In genomic region chr7:137943132-137943551, GRCh38 we compare ENCODE assay signal across 10 cellular contexts. TPM values are rescaled to one million over a fixed set of nuclear protein-coding genes. Genes with fewer than 3 reads are reported as not detected.
DNase-seq lines count a peak whose midpoint lies in the region; ATAC-seq and TF ChIP-seq lines count a peak whose summit lies in the region.
"Had no signal": no experiment of that assay in that cellular context is flagged by ENCODE, and none has a peak within 500 bp of the region (broad histone marks: within the 10 kb centered on the region; RNA-seq: fewer than 3 reads in every experiment).

No MANE protein-coding gene starts in this region.

- H2AFZ ChIP-seq in mesenchymal stem cell (ENCODE audit: low read depth, low read length) = no peak overlapping the region

- no peak overlapping the region for H3K23ac ChIP-seq in mesenchymal stem cell (ENCODE audit: low read length in 2 of 2)

- no peak overlapping the region for H3K18ac ChIP-seq in mesenchymal stem cell (ENCODE audit: low read depth in 1 of 2, low read length in 2 of 2)

- no peak for TF ChIP-seq CTCF in dorsolateral prefrontal cortex (IDR thresholded peaks at IDR 0.05 in 54 of 56, conservative IDR thresholded peaks at IDR 0.05 in 2 of 56; ENCODE audit: low read depth in 1 of 56, partially characterized antibody in 56 of 56)
- TF ChIP-seq CTCF in thoracic aorta (IDR thresholded peaks at IDR 0.05) = no peak

- intact Hi-C loops in dorsolateral prefrontal cortex (cut with DNase I) = no loop called here
- intact Hi-C loops in activated T-helper 1 cell treated with anti-CD3 and anti-CD28 coated beads, Interleukin-12 subunit alpha, Interleukin-12 subunit beta, Interleukin-2, Interleukin-4 antibody, amounts not matched to agents 30 ng/mL and 10 ng/mL and 1 ng/mL, durations not matched to agents 14 hours and 24 hours and 36 hours (cut with micrococcal nuclease) = no loop called here

- no peak overlapping the region for H3K4me2 ChIP-seq in mesenchymal stem cell (ENCODE audit: low read length, poor library complexity, severe bottlenecking)

- H3K4me1 ChIP-seq in mesenchymal stem cell (ENCODE audit: control insufficient read depth, insufficient read depth, low read depth, low read length) (peaks cover 4% of the 10 kb centered on the region), thoracic aorta (ENCODE audit: control insufficient read depth in 1 of 2, low read depth in 2 of 2) (peaks cover 37 to 85% of the 10 kb centered on the region in 2 donors)

- CTCF ChIA-PET in activated CD8-positive, alpha-beta T cell treated with anti-CD3 and anti-CD28 coated beads, Interleukin-2, amount 10 ng/mL, durations not matched to agents 7 days and 5 days (lab: Charles Lee) = no interaction called here

- no peak overlapping the region for H3K14ac ChIP-seq in mesenchymal stem cell (ENCODE audit: low read length in 2 of 2)

- H3K4me3 ChIP-seq in dorsolateral prefrontal cortex (peak overlapping the region in 1 of 59 donors; percentile 1), mesenchymal stem cell (ENCODE audit: insufficient read depth in 1 of 2, low read depth in 1 of 2, low read length in 2 of 2) (peak overlapping the region in 1 of 2 experiments; percentile 8), thoracic aorta (no peak overlapping the region)

- H3K27ac Mint-ChIP-seq in activated T-helper 1 cell treated with anti-CD3 and anti-CD28 coated beads, Interleukin-12 subunit alpha, Interleukin-12 subunit beta, Interleukin-2, Interleukin-4 antibody, amounts not matched to agents 30 ng/mL and 10 ng/mL and 1 ng/mL, durations not matched to agents 14 hours and 24 hours and 36 hours = no peak overlapping the region
- H3K27ac Mint-ChIP-seq in activated CD8-positive, alpha-beta T cell treated with anti-CD3 and anti-CD28 coated beads, Interleukin-2, amount 10 ng/mL, durations not matched to agents 7 days and 5 days = no peak overlapping the region

- H3K9me3 ChIP-seq in mesenchymal stem cell (ENCODE audit: control insufficient read depth, low read length) (no peaks in the 10 kb centered on the region), thoracic aorta (no peaks in the 10 kb centered on the region)

- no peak overlapping the region for H2BK120ac ChIP-seq in mesenchymal stem cell (ENCODE audit: low read depth, low read length)

- no peak overlapping the region for H2BK12ac ChIP-seq in mesenchymal stem cell (ENCODE audit: low read length in 2 of 2)

- peaks cover 16% of the 10 kb centered on the region for H3K79me1 ChIP-seq in mesenchymal stem cell (replicated peaks; ENCODE audit: low read length, poor library complexity, severe bottlenecking)

- H3K9me3 Mint-ChIP-seq in activated T-helper 1 cell treated with anti-CD3 and anti-CD28 coated beads, Interleukin-12 subunit alpha, Interleukin-12 subunit beta, Interleukin-2, Interleukin-4 antibody, amounts not matched to agents 30 ng/mL and 10 ng/mL and 1 ng/mL, durations not matched to agents 14 hours and 24 hours and 36 hours = no peaks in the 10 kb centered on the region
- no peaks in the 10 kb centered on the region for H3K9me3 Mint-ChIP-seq in activated CD8-positive, alpha-beta T cell treated with anti-CD3 and anti-CD28 coated beads, Interleukin-2, amount 10 ng/mL, durations not matched to agents 7 days and 5 days (ENCODE audit: insufficient read depth)

- no peak overlapping the region for H4K91ac ChIP-seq in mesenchymal stem cell (ENCODE audit: low read length)

- peak overlapping the region in 52 of 59 donors; percentile 2 to 83 (median 57) for H3K27ac ChIP-seq in dorsolateral prefrontal cortex
- H3K27ac ChIP-seq in mesenchymal stem cell (ENCODE audit: low read length, poor library complexity, severe bottlenecking) = peak overlapping the region; percentile 76
- H3K27ac ChIP-seq in thoracic aorta = peak overlapping the region; percentile 74 to 78

- H2BK5ac ChIP-seq in mesenchymal stem cell (ENCODE audit: low read depth, low read length, poor library complexity, severe bottlenecking) = no peak overlapping the region

- 47% methylated on average over 2 of the region's 2 CpGs for WGBS in mesenchymal stem cell

- ATAC-seq in thoracic aorta (ENCODE audit: insufficient number of reproducible peaks, low FRiP score, low read depth) (peak; percentile 59), HG02610 (IDR thresholded peaks at IDR 0.05; ENCODE audit: unreplicated experiment) (no peak)
- ATAC-seq in activated CD8-positive, alpha-beta T cell treated with anti-CD3 and anti-CD28 coated beads, Interleukin-2, amount 10 ng/mL, durations not matched to agents 7 days and 5 days = no peak

- H3K9ac ChIP-seq in mesenchymal stem cell (ENCODE audit: low read length) = peak overlapping the region; percentile 45

- no peak overlapping the region for H3K4me3 Mint-ChIP-seq in activated T-helper 1 cell treated with anti-CD3 and anti-CD28 coated beads, Interleukin-12 subunit alpha, Interleukin-12 subunit beta, Interleukin-2, Interleukin-4 antibody, amounts not matched to agents 30 ng/mL and 10 ng/mL and 1 ng/mL, durations not matched to agents 14 hours and 24 hours and 36 hours
- H3K4me3 Mint-ChIP-seq in activated CD8-positive, alpha-beta T cell treated with anti-CD3 and anti-CD28 coated beads, Interleukin-2, amount 10 ng/mL, durations not matched to agents 7 days and 5 days = no peak overlapping the region
- H3K4me3 Mint-ChIP-seq: brain had no signal

- H3K27me3 Mint-ChIP-seq in activated T-helper 1 cell treated with anti-CD3 and anti-CD28 coated beads, Interleukin-12 subunit alpha, Interleukin-12 subunit beta, Interleukin-2, Interleukin-4 antibody, amounts not matched to agents 30 ng/mL and 10 ng/mL and 1 ng/mL, durations not matched to agents 14 hours and 24 hours and 36 hours (ENCODE audit: insufficient read depth) = no peaks in the 10 kb centered on the region
- H3K27me3 Mint-ChIP-seq in activated CD8-positive, alpha-beta T cell treated with anti-CD3 and anti-CD28 coated beads, Interleukin-2, amount 10 ng/mL, durations not matched to agents 7 days and 5 days (ENCODE audit: low read depth) = no peaks in the 10 kb centered on the region
- H3K27me3 Mint-ChIP-seq: brain had no signal

- no peak overlapping the region for H2BK15ac ChIP-seq in mesenchymal stem cell (ENCODE audit: low read depth, poor library complexity, severe bottlenecking)

- DNase-seq in M059J (ENCODE audit: low read depth) (peak; percentile 31), dorsolateral prefrontal cortex (no peak), mesenchymal stem cell (peak; percentile 98), thoracic aorta (ENCODE audit: low spot score) (no peak), globus pallidus (ENCODE audit: low spot score) (no peak)
- no peak for DNase-seq in activated T-helper 1 cell treated with anti-CD3 and anti-CD28 coated beads, Interleukin-12 subunit alpha, Interleukin-12 subunit beta, Interleukin-2, Interleukin-4 antibody, amounts not matched to agents 30 ng/mL and 10 ng/mL and 1 ng/mL, durations not matched to agents 14 hours and 24 hours and 36 hours (ENCODE audit: low spot score)
- no peak for DNase-seq in activated CD8-positive, alpha-beta T cell treated with anti-CD3 and anti-CD28 coated beads, Interleukin-2, amount 10 ng/mL, durations not matched to agents 7 days and 5 days
- DNase-seq: activated CD4-positive, alpha-beta T cell treated with anti-CD3 and anti-CD28 coated beads, Interleukin-2, amount 50 U/mL, for 1 hour had no signal

- H3K4me1 Mint-ChIP-seq in activated T-helper 1 cell treated with anti-CD3 and anti-CD28 coated beads, Interleukin-12 subunit alpha, Interleukin-12 subunit beta, Interleukin-2, Interleukin-4 antibody, amounts not matched to agents 30 ng/mL and 10 ng/mL and 1 ng/mL, durations not matched to agents 14 hours and 24 hours and 36 hours (ENCODE audit: low read depth) = peaks cover 26% of the 10 kb centered on the region
- no peaks in the 10 kb centered on the region for H3K4me1 Mint-ChIP-seq in activated CD8-positive, alpha-beta T cell treated with anti-CD3 and anti-CD28 coated beads, Interleukin-2, amount 10 ng/mL, durations not matched to agents 7 days and 5 days (ENCODE audit: low read depth)

- H3K36me3 ChIP-seq in mesenchymal stem cell (ENCODE audit: control insufficient read depth in 1 of 2, insufficient read depth in 2 of 2, low read depth in 1 of 2, low read length in 2 of 2) (peaks cover 0 to 7% of the 10 kb centered on the region in 2 experiments), thoracic aorta (no peaks in the 10 kb centered on the region)

- POLR2A ChIA-PET in activated CD8-positive, alpha-beta T cell treated with anti-CD3 and anti-CD28 coated beads, Interleukin-2, amount 10 ng/mL, durations not matched to agents 7 days and 5 days (lab: Charles Lee) = no interaction called here

- no peaks in the 10 kb centered on the region for H3K27me3 ChIP-seq in dorsolateral prefrontal cortex
- H3K27me3 ChIP-seq in mesenchymal stem cell (ENCODE audit: control insufficient read depth in 1 of 2, insufficient read depth in 1 of 2, low read length in 2 of 2) = no peaks in the 10 kb centered on the region
- no peaks in the 10 kb centered on the region for H3K27me3 ChIP-seq in thoracic aorta (replicated peaks; ENCODE audit: insufficient read depth)

- no peak overlapping the region for H4K8ac ChIP-seq in mesenchymal stem cell (ENCODE audit: low read length)

- peak overlapping the region; percentile 75 for H2AK5ac ChIP-seq in mesenchymal stem cell (ENCODE audit: low read length, severe bottlenecking)

- peaks cover 13% of the 10 kb centered on the region for H3K36me3 Mint-ChIP-seq in activated T-helper 1 cell treated with anti-CD3 and anti-CD28 coated beads, Interleukin-12 subunit alpha, Interleukin-12 subunit beta, Interleukin-2, Interleukin-4 antibody, amounts not matched to agents 30 ng/mL and 10 ng/mL and 1 ng/mL, durations not matched to agents 14 hours and 24 hours and 36 hours (ENCODE audit: low read depth)
- peaks cover 2% of the 10 kb centered on the region for H3K36me3 Mint-ChIP-seq in activated CD8-positive, alpha-beta T cell treated with anti-CD3 and anti-CD28 coated beads, Interleukin-2, amount 10 ng/mL, durations not matched to agents 7 days and 5 days (ENCODE audit: low read depth)

- H3K4ac ChIP-seq in mesenchymal stem cell (ENCODE audit: low read depth in 1 of 2, low read length in 2 of 2) = peak overlapping the region in 1 of 2 experiments; percentile 13

RNA-seq across cellular contexts. Expression of gene CREB3L2, which starts 58.7 kb away (rescaled TPM):
- total RNA-seq in M059J (2014; rRNA removed; shearing (Covaris generic)) = 16.5 and 31.9 TPM in 2 replicates
- total RNA-seq in dorsolateral prefrontal cortex (10 to 100 TPM in 116 of 120 experiments, 1 to 10 TPM in 4; 9.1 to 47.0 (median 19.1) TPM), thoracic aorta (10 to 100 TPM; 85.3 to 96.7 TPM)
- 52.7 TPM for polyA plus RNA-seq in mesenchymal stem cell (2013, experiment 1 of 2)
- 51.1 TPM for polyA plus RNA-seq in mesenchymal stem cell (2013, experiment 2 of 2)
- total RNA-seq in activated T-helper 1 cell treated with anti-CD3 and anti-CD28 coated beads, Interleukin-12 subunit alpha, Interleukin-12 subunit beta, Interleukin-2, Interleukin-4 antibody, amounts not matched to agents 30 ng/mL and 10 ng/mL and 1 ng/mL, durations not matched to agents 14 hours and 24 hours and 36 hours = 61.6 and 61.8 TPM in 2 replicates
- 10 to 100 TPM; 24.7 to 25.9 TPM for total RNA-seq in activated CD8-positive, alpha-beta T cell treated with anti-CD3 and anti-CD28 coated beads, Interleukin-2, amount 10 ng/mL, durations not matched to agents 7 days and 5 days

Comparison
In these comparisons a context has a peak if more than half of its experiments do, and no peak if none do; other contexts are left out.
1. DNase-seq: peak in M059J (single experiment) and mesenchymal stem cell (single experiment); none in dorsolateral prefrontal cortex (0 of 10), thoracic aorta (single experiment), activated T-helper 1 cell treated with anti-CD3 and anti-CD28 coated beads, Interleukin-12 subunit alpha, Interleukin-12 subunit beta, Interleukin-2, Interleukin-4 antibody, amounts not matched to agents 30 ng/mL and 10 ng/mL and 1 ng/mL, durations not matched to agents 14 hours and 24 hours and 36 hours (single experiment), globus pallidus (single experiment) and activated CD8-positive, alpha-beta T cell treated with anti-CD3 and anti-CD28 coated beads, Interleukin-2, amount 10 ng/mL, durations not matched to agents 7 days and 5 days (single experiment).
2. Peak in every context shown above with its lines, with median percentiles within 50 percentile points of each other: H3K27ac ChIP-seq.